In the genomic region with DNA sequence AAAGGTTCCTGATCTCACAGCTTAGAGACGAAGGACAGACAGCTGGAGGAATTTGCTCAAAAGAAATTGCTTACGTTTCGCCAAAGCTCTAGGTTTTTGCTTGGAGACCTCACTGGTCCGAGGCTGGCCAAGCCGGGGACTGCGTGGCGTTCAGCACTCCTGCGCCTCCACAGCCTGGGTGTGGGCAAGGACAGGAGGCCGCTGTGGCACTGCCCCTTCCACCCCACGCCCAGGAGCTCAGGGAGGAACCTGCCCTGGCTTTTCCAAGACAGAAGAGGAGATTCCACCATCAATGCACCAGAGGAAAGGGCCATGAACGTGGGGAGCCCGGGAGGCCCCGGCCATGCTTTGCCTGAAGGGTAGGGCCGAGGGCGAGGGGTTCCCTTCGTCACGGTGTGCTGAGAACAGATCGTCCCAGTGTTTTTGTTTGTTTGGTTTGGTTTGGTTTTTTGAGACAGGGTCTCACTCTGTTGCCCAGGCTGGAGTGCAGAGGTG, we compare ENCODE assay signal across 20 cellular contexts.
"Had no signal": no experiment of that assay in that cellular context is flagged by ENCODE, and none has a peak within 500 bp of the region (broad histone marks: within the 10 kb centered on the region; RNA-seq: fewer than 3 reads in every experiment).

No MANE protein-coding gene starts in this region.

- ATAC-seq: HepG2, Right ventricle myocardium inferior, SK-N-SH treated with all-trans-retinoic acid at 6 μM for 48 hours had no signal

- H3K27me3 ChIP-seq: MG63, SJCRH30 had no signal

- DNase-seq: IMR-90, Karpas-422, KG1, MG63, NCI-H1092, NCI-H1436 treated with DMSO at 0.1 percent for 48 hours, NCI-H1694, NCI-H187 treated with DMSO at 0.1 percent for 48 hours, NCI-H2081 treated with DMSO at 0.1 percent for 48 hours, NCI-H226, NCI-H446, NCI-H510A, NCI-H524 treated with DMSO at 0.1 percent for 48 hours, NCI-H69, NCI-H774, SHP77 treated with DMSO at 0.1 percent for 48 hours, SJCRH30 had no signal

- H3K4me1 ChIP-seq: SJCRH30 had no signal

- H3K27ac ChIP-seq: SJCRH30 had no signal
